ENCODE assay signal across 14 cellular contexts in the genomic region with DNA sequence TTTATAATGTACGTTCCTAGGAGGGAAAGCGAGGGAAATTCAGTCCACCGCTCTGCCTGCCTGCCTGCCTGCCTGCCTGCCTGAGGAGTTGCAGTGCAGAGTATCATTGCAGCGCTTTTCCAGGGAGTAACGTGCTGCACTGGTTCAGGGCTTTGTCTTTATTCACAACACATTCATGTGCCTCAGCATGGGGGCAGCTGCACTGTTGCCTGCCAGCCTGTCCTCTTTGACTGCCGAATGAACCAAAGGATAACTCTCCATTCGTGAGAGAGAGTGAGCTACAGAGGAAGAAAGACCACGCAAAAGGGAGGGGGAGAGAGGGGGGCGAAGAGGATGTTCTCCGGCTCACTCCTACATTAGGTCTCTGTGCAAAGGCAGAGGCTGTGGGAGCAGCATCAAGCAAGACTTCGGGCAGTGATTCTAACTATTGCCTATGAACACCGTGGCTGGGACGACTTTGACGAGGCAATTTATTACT.
DNase-seq lines count a peak whose midpoint lies in the region; ATAC-seq, FAIRE-seq and TF ChIP-seq lines count a peak whose summit lies in the region.
"Had no signal": no experiment of that assay in that cellular context is flagged by ENCODE, and none has a peak within 500 bp of the region (broad histone marks: within the 10 kb centered on the region; RNA-seq: fewer than 3 reads in every experiment).

No MANE protein-coding gene starts in this region.

- H3K27ac ChIP-seq in kidney (ENCODE audit: low read depth in 2 of 2, low read length in 2 of 2), result no peak overlapping the region
- H3K27ac ChIP-seq in spleen, result no peak overlapping the region
- no peak overlapping the region for H3K27ac ChIP-seq in colonic mucosa
- H3K27ac ChIP-seq: A549, neutrophil, suprapubic skin had no signal

- no peak for TF ChIP-seq POLR2A in spleen (IDR thresholded peaks at IDR 0.05)

- H3K9ac ChIP-seq in kidney (ENCODE audit: low read length in 2 of 2) (no peak overlapping the region), colonic mucosa (ENCODE audit: low read depth in 2 of 2, low read length in 2 of 2) (no peak overlapping the region)

- H3K36me3 ChIP-seq in kidney (ENCODE audit: control insufficient read depth in 1 of 2, insufficient read depth in 2 of 2, low read length in 2 of 2) (no peaks in the 10 kb centered on the region), spleen (no peaks in the 10 kb centered on the region), colonic mucosa (no peaks in the 10 kb centered on the region)
- H3K36me3 ChIP-seq: neutrophil, suprapubic skin had no signal

- intact Hi-C loops in kidney (cut with DNase I) (no loop called here), spleen (cut with DNase I; ENCODE audit: low total_unique reads) (no loop called here), colonic mucosa (cut with DNase I) (no loop called here)

- H3K9me3 ChIP-seq in kidney (ENCODE audit: control insufficient read depth in 1 of 2, low read length in 2 of 2) (no peaks in the 10 kb centered on the region), spleen (peaks cover 0 to 2% (median 0%) of the 10 kb centered on the region in 8 donors), colonic mucosa (no peaks in the 10 kb centered on the region)
- H3K9me3 ChIP-seq: A549, neutrophil, suprapubic skin had no signal

- no peak for TF ChIP-seq CTCF in kidney (IDR thresholded peaks at IDR 0.05; ENCODE audit: borderline replicate concordance, extremely low read depth, insufficient read depth)
- no peak for TF ChIP-seq CTCF in spleen (IDR thresholded peaks at IDR 0.05 in 8 of 11, conservative IDR thresholded peaks at IDR 0.05 in 3 of 11)
- TF ChIP-seq CTCF in colonic mucosa (IDR thresholded peaks at IDR 0.05), result no peak

- H3K27me3 ChIP-seq in spleen (replicated peaks in 1 of 7) (no peaks in the 10 kb centered on the region), colonic mucosa (no peaks in the 10 kb centered on the region)
- H3K27me3 ChIP-seq: neutrophil, suprapubic skin had no signal

- H3K4me1 ChIP-seq in kidney (ENCODE audit: control insufficient read depth in 1 of 2, insufficient read depth in 1 of 2, low read depth in 1 of 2, low read length in 2 of 2) (no peaks in the 10 kb centered on the region), spleen (no peaks in the 10 kb centered on the region), colonic mucosa (no peaks in the 10 kb centered on the region)
- H3K4me1 ChIP-seq: A549, suprapubic skin had no signal

- peak; percentile 8 for DNase-seq in NCI-H82 (lab: John Stamatoyannopoulos, UW)
- DNase-seq in NCI-H82 treated with DMSO at 0.1 percent for 48 hours (lab: John Stamatoyannopoulos, UW; ENCODE audit: unreplicated experiment), result no peak
- DNase-seq in dermis blood vessel endothelial cell, result peak; percentile 20
- DNase-seq in kidney, result no peak
- DNase-seq in spleen, result peak; percentile 43
- DNase-seq in colonic mucosa, result no peak
- DNase-seq in HuH-7 (ENCODE audit: low spot score), result no peak
- DNase-seq: DMS53, NCI-H526 had no signal

- H3K4me3 ChIP-seq in kidney (ENCODE audit: low read length in 2 of 2) (peak overlapping the region; percentile 4 to 36), spleen (no peak overlapping the region), colonic mucosa (no peak overlapping the region)
- H3K4me3 ChIP-seq: A549, suprapubic skin had no signal

- 26 to 39% (median 30%) methylated on average over 14 of the region's 14 CpGs for WGBS in spleen, 5 donors

- no peak for ATAC-seq in GM19455 (IDR thresholded peaks at IDR 0.05; ENCODE audit: unreplicated experiment)
- ATAC-seq: A549 had no signal

- FAIRE-seq in kidney (lab: Jason Lieb, UNC), result no peak
- FAIRE-seq: A549, frontal cortex had no signal

Comparison
In these comparisons a context has a peak if more than half of its experiments do, and no peak if none do; other contexts are left out.
1. DNase-seq: peak in NCI-H82 (single experiment), dermis blood vessel endothelial cell (single experiment) and spleen (single experiment); none in NCI-H82 treated with DMSO at 0.1 percent for 48 hours (single experiment), kidney (single experiment), colonic mucosa (single experiment) and HuH-7 (single experiment).
2. H3K4me3 ChIP-seq: peak in kidney (2 of 2); none in spleen (0 of 8) and colonic mucosa (single experiment).